Comparison of ENCODE assay signal across 1 cellular context in the genomic region with DNA sequence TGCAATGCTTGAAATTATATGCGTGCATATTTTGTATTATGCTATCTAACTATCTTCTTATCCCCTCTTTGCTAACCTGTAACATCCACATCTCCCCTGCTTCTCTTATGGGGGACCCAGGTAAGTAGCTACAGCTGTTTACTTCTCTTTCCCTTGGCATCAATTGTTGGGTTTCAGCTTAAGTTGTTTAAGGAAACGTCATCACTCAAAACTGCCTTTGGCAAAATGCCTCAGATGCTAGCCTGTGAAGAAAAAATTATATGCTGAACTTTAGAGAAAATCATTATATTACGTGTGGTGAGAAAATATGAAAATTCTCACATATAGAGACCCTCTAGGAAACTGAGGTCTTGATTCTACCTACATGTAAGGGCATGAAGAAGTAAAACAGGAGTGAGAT.
TF ChIP-seq lines count a peak whose summit lies in the region.

No MANE protein-coding gene starts in this region.

TF ChIP-seq in IMR-90, 13 proteins besides CTCF, POLR2A, EP300 and RAD21:
- TF ChIP-seq MAZ (IDR thresholded peaks at IDR 0.05; ENCODE audit: borderline replicate concordance, low read depth, low read length): no peak
- TF ChIP-seq, protein P1, sequence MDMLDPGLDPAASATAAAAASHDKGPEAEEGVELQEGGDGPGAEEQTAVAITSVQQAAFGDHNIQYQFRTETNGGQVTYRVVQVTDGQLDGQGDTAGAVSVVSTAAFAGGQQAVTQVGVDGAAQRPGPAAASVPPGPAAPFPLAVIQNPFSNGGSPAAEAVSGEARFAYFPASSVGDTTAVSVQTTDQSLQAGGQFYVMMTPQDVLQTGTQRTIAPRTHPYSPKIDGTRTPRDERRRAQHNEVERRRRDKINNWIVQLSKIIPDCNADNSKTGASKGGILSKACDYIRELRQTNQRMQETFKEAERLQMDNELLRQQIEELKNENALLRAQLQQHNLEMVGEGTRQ (IDR thresholded peaks at IDR 0.05; ENCODE audit: low read depth, low read length): no peak
- TF ChIP-seq NFE2L2 (IDR thresholded peaks at IDR 0.05; ENCODE audit: low read depth, low read length): no peak
- TF ChIP-seq MAFK (IDR thresholded peaks at IDR 0.05; ENCODE audit: low read depth, low read length): no peak
- TF ChIP-seq RFX5 (IDR thresholded peaks at IDR 0.05; ENCODE audit: low read depth, low read length): no peak
- TF ChIP-seq MXI1 (IDR thresholded peaks at IDR 0.05; ENCODE audit: borderline replicate concordance, low read depth, low read length): no peak
- TF ChIP-seq SMC3 (IDR thresholded peaks at IDR 0.05; ENCODE audit: low read depth, low read length): no peak
- no peak for TF ChIP-seq BHLHE40 (IDR thresholded peaks at IDR 0.05; ENCODE audit: low read depth, low read length)
